Comparison of ENCODE assay signal across 8 cellular contexts in the genomic region with DNA sequence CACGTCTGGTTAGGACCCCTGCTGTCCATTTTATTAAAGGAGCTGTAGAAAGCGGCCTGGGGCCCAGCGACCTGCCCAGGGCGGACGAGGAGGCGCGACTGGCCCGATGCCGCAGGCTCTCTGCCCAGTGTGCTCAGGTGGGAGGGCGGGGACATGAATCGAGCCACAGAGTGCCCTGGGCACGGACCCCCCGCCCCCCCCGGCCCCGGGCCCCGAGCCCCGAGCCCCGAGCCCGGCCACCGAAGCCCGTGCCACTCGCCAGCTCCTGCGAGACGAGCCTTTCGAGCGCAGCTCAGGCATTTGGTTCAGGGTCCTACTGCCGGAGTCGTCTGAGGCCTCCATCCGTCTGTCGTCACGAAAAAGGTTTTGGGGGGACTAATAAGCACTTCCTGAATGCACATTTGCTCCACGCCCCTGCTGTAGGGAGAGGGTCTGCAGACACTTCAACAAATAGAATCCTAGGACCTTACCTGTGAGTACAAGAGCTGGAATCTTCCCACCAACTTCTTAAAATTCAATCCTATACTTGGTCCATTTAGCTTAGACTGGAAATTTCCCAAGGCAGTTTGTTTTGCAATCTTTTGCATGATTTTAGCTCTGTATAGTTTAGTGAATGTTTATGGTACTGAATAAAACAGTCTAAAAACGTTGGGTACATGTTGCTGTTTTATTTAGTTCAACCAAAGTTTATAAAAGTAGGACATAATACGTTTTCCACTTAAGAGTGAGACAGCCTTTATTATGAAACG. TPM values are rescaled to one million over a fixed set of nuclear protein-coding genes. Genes with fewer than 3 reads are reported as not detected.
DNase-seq lines count a peak whose midpoint lies in the region; ATAC-seq and TF ChIP-seq lines count a peak whose summit lies in the region.

No MANE protein-coding gene starts in this region.

- H3K27me3 ChIP-seq in mammary epithelial cell (ENCODE audit: insufficient read depth, low read length), result no peaks in the 10 kb centered on the region
- no peaks in the 10 kb centered on the region for H3K27me3 ChIP-seq in tibial artery

- CTCF ChIA-PET in mammary epithelial cell (lab: Charles Lee; ENCODE audit: low non-redundant PET), result interaction anchor here (0.5 to 0.7 kb wide), 2 partner anchors 24 to 290 kb away, joined by 3 to 16 read pairs; no protein-coding TSS in a partner anchor

- no peak for TF ChIP-seq POLR2A in lower leg skin (IDR thresholded peaks at IDR 0.05)

- dilution Hi-C loops in mammary epithelial cell (cut with HindIII; ENCODE audit: low sequenced_read_pairs), result loop anchor here (5.0 kb wide), 1 partner anchor 71 kb away; no protein-coding TSS in a partner anchor

- peaks cover 57% of the 10 kb centered on the region for H3K79me2 ChIP-seq in mammary epithelial cell (ENCODE audit: insufficient read depth, low read length)

- peaks cover 2% of the 10 kb centered on the region for H4K20me1 ChIP-seq in mammary epithelial cell (ENCODE audit: insufficient read depth, low read length)

- peak overlapping the region; percentile 90 for H3K4me2 ChIP-seq in mammary epithelial cell (ENCODE audit: insufficient read depth, low read depth, low read length)

- DNase-seq in NCI-H2029 (lab: John Stamatoyannopoulos, UW) (peak; percentile 55), NCI-H2029 treated with DMSO at 0.1 percent for 48 hours (lab: John Stamatoyannopoulos, UW) (no peak), NCI-H82 treated with DMSO at 0.1 percent for 48 hours (lab: John Stamatoyannopoulos, UW; ENCODE audit: unreplicated experiment) (peak; percentile 8), mammary epithelial cell (peak; percentile 37), lower leg skin (ENCODE audit: low spot score in 2 of 2) (peak in 1 of 2 donors; percentile 23), tibial artery (no peak), iPS-NIHi11 (ENCODE audit: low spot score) (no peak)

- TF ChIP-seq CTCF in mammary epithelial cell (conservative IDR thresholded peaks at IDR 0.05 in 1 of 2, IDR thresholded peaks at IDR 0.05 in 1 of 2; ENCODE audit: extremely low read depth in 1 of 2, insufficient read depth in 1 of 2, low read depth in 1 of 2, low read length in 2 of 2), result no peak
- no peak for TF ChIP-seq CTCF in lower leg skin (IDR thresholded peaks at IDR 0.05)
- no peak for TF ChIP-seq CTCF in tibial artery (IDR thresholded peaks at IDR 0.05)

- H3K4me1 ChIP-seq in mammary epithelial cell (ENCODE audit: insufficient read depth, low read length) (peaks cover 31% of the 10 kb centered on the region), tibial artery (peaks cover 0 to 66% (median 40%) of the 10 kb centered on the region in 4 donors)

- WGBS in mammary epithelial cell (ENCODE audit: low coverage, missing lambda C conversion rate), result 3% methylated on average over 11 of the region's 35 CpGs
- WGBS in lower leg skin, 2 donors, result 1% methylated on average over 25 to 26 of the region's 35 CpGs

- H3K9me3 ChIP-seq in mammary epithelial cell (replicated peaks; ENCODE audit: insufficient read depth, low read length) (no peaks in the 10 kb centered on the region), tibial artery (no peaks in the 10 kb centered on the region)

- H3K9ac ChIP-seq in mammary epithelial cell (ENCODE audit: insufficient read depth, low read length), result peak overlapping the region; percentile 96

- ATAC-seq in HG02798 (IDR thresholded peaks at IDR 0.05; ENCODE audit: poor library complexity, unreplicated experiment), result peak; percentile 23

- in situ Hi-C loops in mammary epithelial cell (cut with MboI; ENCODE audit: low sequenced_read_pairs in 2 of 2), result no loop called here

- intact Hi-C loops in mammary epithelial cell (cut with micrococcal nuclease) (loop anchor here (5.0 kb wide), 2 partner anchors 51 to 226 kb away; no protein-coding TSS in a partner anchor), lower leg skin (cut with DNase I; ENCODE audit: low total_unique reads) (loop anchor here (10.0 kb wide), 1 partner anchor 199 kb away; no protein-coding TSS in a partner anchor), tibial artery (cut with DNase I; ENCODE audit: low total_unique reads) (loop anchor here (10.0 kb wide), 1 partner anchor 81 kb away; the partner anchor contains the start of gene IAH1)

- H3K27ac ChIP-seq in mammary epithelial cell (ENCODE audit: insufficient read depth, low read depth, low read length) (peak overlapping the region; percentile 89), tibial artery (peak overlapping the region; percentile 98)

- H3K36me3 ChIP-seq in mammary epithelial cell (ENCODE audit: insufficient read depth, low read length) (no peaks in the 10 kb centered on the region), tibial artery (no peaks in the 10 kb centered on the region)

- peak overlapping the region; percentile 60 to 94 (median 84) for H3K4me3 ChIP-seq in mammary epithelial cell (replicated peaks in 1 of 3; ENCODE audit: insufficient read depth in 1 of 3, low read depth in 2 of 3, low read length in 3 of 3)
- peak overlapping the region; percentile 50 for H3K4me3 ChIP-seq in lower leg skin (ENCODE audit: low read depth, poor library complexity, severe bottlenecking)
- peak overlapping the region; percentile 78 to 88 for H3K4me3 ChIP-seq in tibial artery

- BruUV-seq in mammary epithelial cell (replicated peaks; lab: Mats Ljungman, UMichigan), result TSS peak; percentile 68

- peak overlapping the region; percentile 79 for H2AFZ ChIP-seq in mammary epithelial cell (ENCODE audit: low read depth, low read length)

RNA-seq across cellular contexts. Expression of gene ADAM17, which starts 0.7 kb away (rescaled TPM):
- total RNA-seq in mammary epithelial cell, result 10 to 100 TPM; 39.5 to 74.3 TPM
- polyA plus RNA-seq in mammary epithelial cell, result 12.8 TPM
- polyA minus RNA-seq in mammary epithelial cell, result 6.2 TPM
- total RNA-seq in lower leg skin, result 10 to 100 TPM; 23.0 to 29.8 (median 27.5) TPM

Comparison
In these comparisons a context has a peak if more than half of its experiments do, and no peak if none do; other contexts are left out.
1. DNase-seq: peak in NCI-H2029 (single experiment), NCI-H82 treated with DMSO at 0.1 percent for 48 hours (single experiment) and mammary epithelial cell (single experiment); none in NCI-H2029 treated with DMSO at 0.1 percent for 48 hours (single experiment), tibial artery (0 of 2) and iPS-NIHi11 (single experiment).
2. Peak in every context shown above with its lines, with median percentiles within 50 percentile points of each other: H3K4me3 ChIP-seq.